In genomic region chr10:37495415-37495814, GRCh38 we compare ENCODE assay signal across 12 cellular contexts.
DNase-seq lines count a peak whose midpoint lies in the region; ATAC-seq, FAIRE-seq and TF ChIP-seq lines count a peak whose summit lies in the region.
"Had no signal": no experiment of that assay in that cellular context is flagged by ENCODE, and none has a peak within 500 bp of the region (broad histone marks: within the 10 kb centered on the region; RNA-seq: fewer than 3 reads in every experiment).

No MANE protein-coding gene starts in this region.

- H3K4me1 ChIP-seq in Loucy (ENCODE audit: insufficient read depth, low read length, poor library complexity, severe bottlenecking), result no peaks in the 10 kb centered on the region
- H3K4me1 ChIP-seq in K562 (replicated peaks in 1 of 2; ENCODE audit: control insufficient read depth in 2 of 2, insufficient read depth in 2 of 2, low read length in 2 of 2), result no peaks in the 10 kb centered on the region
- H3K4me1 ChIP-seq in thyroid gland, result no peaks in the 10 kb centered on the region
- H3K4me1 ChIP-seq: parathyroid adenoma had no signal

- CTCF ChIA-PET in K562 (lab: Yijun Ruan, JAX; ENCODE audit: low intra/inter-chr PET ratio), result no interaction called here

- in situ Hi-C loops in K562 (cut with MboI), result no loop called here

- H3K4me3 Mint-ChIP-seq in neural crest cell, result no peak overlapping the region
- no peak overlapping the region for H3K4me3 Mint-ChIP-seq in stimulated activated effector memory CD8-positive, alpha-beta T cell treated with anti-CD3 and anti-CD28 coated beads, Interleukin-12 subunit alpha, Interleukin-12 subunit beta, amount 100 ng/mL, for 72 hours
- H3K4me3 Mint-ChIP-seq: activated T-helper 1 cell treated with anti-CD3 and anti-CD28 coated beads, Interleukin-12 subunit alpha, Interleukin-12 subunit beta, Interleukin-2, Interleukin-4 antibody, amounts not matched to agents 30 ng/mL and 10 ng/mL and 1 ng/mL, durations not matched to agents 14 hours and 24 hours and 36 hours; dendritic cell treated with granulocyte-macrophage colony-stimulating factor and Interleukin-4, amounts not matched to agents 40 ng/mL and 50 ng/mL, for 4 days; T-helper 1 cell treated with Interleukin-12 subunit alpha and Interleukin-12 subunit beta and Interleukin-4 antibody, amounts not matched to agents 30 μg/mL and 1 μg/mL, for 36 hours had no signal

- H3K9me2 ChIP-seq in Loucy (replicated peaks; ENCODE audit: low read depth, low read length), result no peaks in the 10 kb centered on the region

- no peaks in the 10 kb centered on the region for H3K9me1 ChIP-seq in K562 (ENCODE audit: control insufficient read depth, insufficient read depth, low read length)

- H3K4me2 ChIP-seq in Loucy (ENCODE audit: low read depth, low read length, poor library complexity, severe bottlenecking) (no peak overlapping the region), K562 (ENCODE audit: insufficient read depth, low read length) (no peak overlapping the region)

- no peak for DNase-seq in GM12891 (ENCODE audit: insufficient read length, low spot score)
- no peak for DNase-seq in K562 (ENCODE audit: extremely low read depth in 1 of 4, low spot score in 3 of 4)
- no peak for DNase-seq in neural crest cell (ENCODE audit: low read depth, low spot score)
- no peak for DNase-seq in thyroid gland
- no peak for DNase-seq in stimulated activated effector memory CD8-positive, alpha-beta T cell treated with anti-CD3 and anti-CD28 coated beads, Interleukin-12 subunit alpha, Interleukin-12 subunit beta, amount 100 ng/mL, for 72 hours (ENCODE audit: low spot score in 2 of 2)
- DNase-seq in NCI-H345 treated with DMSO at 0.1 percent for 48 hours (lab: John Stamatoyannopoulos, UW; ENCODE audit: unreplicated experiment), result no peak

- no peaks in the 10 kb centered on the region for H3K4me1 Mint-ChIP-seq in neural crest cell
- H3K4me1 Mint-ChIP-seq in stimulated activated effector memory CD8-positive, alpha-beta T cell treated with anti-CD3 and anti-CD28 coated beads, Interleukin-12 subunit alpha, Interleukin-12 subunit beta, amount 100 ng/mL, for 72 hours, result no peaks in the 10 kb centered on the region

- TF ChIP-seq EP300 in K562 (IDR thresholded peaks at IDR 0.05; ENCODE audit: low read length), result no peak

- peaks cover 3% of the 10 kb centered on the region for H3K36me3 Mint-ChIP-seq in neural crest cell (ENCODE audit: low read depth)
- no peaks in the 10 kb centered on the region for H3K36me3 Mint-ChIP-seq in stimulated activated effector memory CD8-positive, alpha-beta T cell treated with anti-CD3 and anti-CD28 coated beads, Interleukin-12 subunit alpha, Interleukin-12 subunit beta, amount 100 ng/mL, for 72 hours

- H3K4me3 ChIP-seq in Loucy (ENCODE audit: low read length, poor library complexity, severe bottlenecking) (no peak overlapping the region), K562 (no peak overlapping the region), thyroid gland (replicated peaks in 1 of 3) (no peak overlapping the region)

- intact Hi-C loops in K562 (cut with micrococcal nuclease) (loop anchor here (10.0 kb wide), 1 partner anchor 1861 kb away; no protein-coding TSS in a partner anchor), thyroid gland (cut with DNase I) (no loop called here)

- no peaks in the 10 kb centered on the region for H3K9me3 ChIP-seq in Loucy (ENCODE audit: insufficient read depth, low read depth, low read length)
- H3K9me3 ChIP-seq in K562 (replicated peaks; ENCODE audit: control insufficient read depth, insufficient read depth, low read depth, low read length), result no peaks in the 10 kb centered on the region
- H3K9me3 ChIP-seq in thyroid gland, result no peaks in the 10 kb centered on the region

- FAIRE-seq in GM12891 (lab: Jason Lieb, UNC) (no peak), K562 (lab: Jason Lieb, UNC) (no peak)

- no peaks in the 10 kb centered on the region for H3K27me3 ChIP-seq in Loucy (ENCODE audit: insufficient read depth, low read length, poor library complexity, severe bottlenecking)
- H3K27me3 ChIP-seq in K562 (ENCODE audit: control insufficient read depth in 2 of 2, insufficient read depth in 2 of 2, low read length in 2 of 2), result no peaks in the 10 kb centered on the region
- no peaks in the 10 kb centered on the region for H3K27me3 ChIP-seq in thyroid gland

- 0 out of 4 replicates have a peak, but pooled peaks of 1 of the 2 experiments have one; percentile 21 for TF ChIP-seq RAD21 in K562 (CRISPR knock-in tag; conservative IDR thresholded peaks at IDR 0.05 in 1 of 2, IDR thresholded peaks at IDR 0.05 in 1 of 2)

- no peak overlapping the region for H3K27ac Mint-ChIP-seq in neural crest cell (ENCODE audit: unreplicated experiment)
- no peak overlapping the region for H3K27ac Mint-ChIP-seq in stimulated activated effector memory CD8-positive, alpha-beta T cell treated with anti-CD3 and anti-CD28 coated beads, Interleukin-12 subunit alpha, Interleukin-12 subunit beta, amount 100 ng/mL, for 72 hours
- H3K27ac Mint-ChIP-seq: activated T-helper 1 cell treated with anti-CD3 and anti-CD28 coated beads, Interleukin-12 subunit alpha, Interleukin-12 subunit beta, Interleukin-2, Interleukin-4 antibody, amounts not matched to agents 30 ng/mL and 10 ng/mL and 1 ng/mL, durations not matched to agents 14 hours and 24 hours and 36 hours; dendritic cell treated with granulocyte-macrophage colony-stimulating factor and Interleukin-4, amounts not matched to agents 40 ng/mL and 50 ng/mL, for 4 days; T-helper 1 cell treated with Interleukin-12 subunit alpha and Interleukin-12 subunit beta and Interleukin-4 antibody, amounts not matched to agents 30 μg/mL and 1 μg/mL, for 36 hours had no signal

- H2AFZ ChIP-seq in Loucy (ENCODE audit: low read length), result no peak overlapping the region
- H2AFZ ChIP-seq in K562 (ENCODE audit: low read depth, low read length), result no peak overlapping the region
- H2AFZ ChIP-seq: parathyroid adenoma had no signal

- TF ChIP-seq CTCF in Loucy (conservative IDR thresholded peaks at IDR 0.05; ENCODE audit: low read length) (peak; percentile 50), K562 (IDR thresholded peaks at IDR 0.05 in 2 of 3, conservative IDR thresholded peaks at IDR 0.05 in 1 of 3; ENCODE audit: insufficient read depth in 2 of 3, low read depth in 1 of 3, low read length in 3 of 3) (0 out of 6 replicates have a peak, but pooled peaks of 2 of the 3 experiments have one; percentile 15 to 18), neural crest cell (conservative IDR thresholded peaks at IDR 0.05) (peak; percentile 22), thyroid gland (IDR thresholded peaks at IDR 0.05) (peak in 3 of 6 experiments; percentile 31 to 37 (median 36))

- no peaks in the 10 kb centered on the region for H4K20me1 ChIP-seq in Loucy (ENCODE audit: insufficient read depth, low read length, poor library complexity, severe bottlenecking)
- no peaks in the 10 kb centered on the region for H4K20me1 ChIP-seq in K562 (replicated peaks; ENCODE audit: control insufficient read depth, insufficient read depth, low read length)

- no TSS peak for BruUV-seq in K562 (replicated peaks; lab: Mats Ljungman, UMichigan)

- H3K36me3 ChIP-seq in Loucy (ENCODE audit: insufficient read depth, low read length) (no peaks in the 10 kb centered on the region), K562 (ENCODE audit: control insufficient read depth, insufficient read depth, low read length) (no peaks in the 10 kb centered on the region), thyroid gland (no peaks in the 10 kb centered on the region)

- POLR2A ChIA-PET in K562 (lab: Yijun Ruan, JAX), result no interaction called here

- TF ChIP-seq POLR2A in GM12891 (IDR thresholded peaks at IDR 0.05; ENCODE audit: low read depth, low read length) (no peak), K562 (conservative IDR thresholded peaks at IDR 0.05) (no peak), thyroid gland (IDR thresholded peaks at IDR 0.05) (no peak)

- H3K27me3 Mint-ChIP-seq in neural crest cell (ENCODE audit: low read depth), result no peaks in the 10 kb centered on the region
- H3K27me3 Mint-ChIP-seq: dendritic cell treated with granulocyte-macrophage colony-stimulating factor and Interleukin-4, amounts not matched to agents 40 ng/mL and 50 ng/mL, for 4 days had no signal

- H3K9ac ChIP-seq in Loucy (ENCODE audit: low read depth, low read length, poor library complexity, severe bottlenecking) (no peak overlapping the region), K562 (ENCODE audit: insufficient read depth in 1 of 2, low read depth in 2 of 2, low read length in 2 of 2) (no peak overlapping the region)
- H3K9ac ChIP-seq: parathyroid adenoma had no signal

- H3K79me2 ChIP-seq in Loucy (ENCODE audit: insufficient read depth, low read length) (no peaks in the 10 kb centered on the region), K562 (ENCODE audit: control insufficient read depth, insufficient read depth, low read length) (no peaks in the 10 kb centered on the region)
- H3K79me2 ChIP-seq: parathyroid adenoma had no signal

- H3K27ac ChIP-seq in K562 (ENCODE audit: extremely low read depth, low read depth, low read length), result no peak overlapping the region
- no peak overlapping the region for H3K27ac ChIP-seq in thyroid gland
- H3K27ac ChIP-seq: parathyroid adenoma had no signal

- no peaks in the 10 kb centered on the region for H3F3A ChIP-seq in Loucy (ENCODE audit: low read depth)

- no peak for ATAC-seq in K562
- no peak for ATAC-seq in stimulated activated effector memory CD8-positive, alpha-beta T cell treated with anti-CD3 and anti-CD28 coated beads, Interleukin-12 subunit alpha, Interleukin-12 subunit beta, amount 100 ng/mL, for 72 hours
- no peak for ATAC-seq in HG02610 (IDR thresholded peaks at IDR 0.05; ENCODE audit: unreplicated experiment)

- H3K9me3 Mint-ChIP-seq in neural crest cell, result peaks cover 14% of the 10 kb centered on the region
- H3K9me3 Mint-ChIP-seq in stimulated activated effector memory CD8-positive, alpha-beta T cell treated with anti-CD3 and anti-CD28 coated beads, Interleukin-12 subunit alpha, Interleukin-12 subunit beta, amount 100 ng/mL, for 72 hours, result peaks cover 6% of the 10 kb centered on the region
- H3K9me3 Mint-ChIP-seq: dendritic cell treated with granulocyte-macrophage colony-stimulating factor and Interleukin-4, amounts not matched to agents 40 ng/mL and 50 ng/mL, for 4 days had no signal

- WGBS in K562 (ENCODE audit: insufficient coverage, low coverage, missing lambda C conversion rate), result 0% methylated on average over 1 of the region's 1 CpG
- WGBS in thyroid gland, 2 donors, result 61 to 70% methylated on average over 1 of the region's 1 CpG

TF ChIP-seq in GM12891, 5 proteins besides CTCF, POLR2A, EP300 and RAD21:
- TF ChIP-seq POU2F2 (IDR thresholded peaks at IDR 0.05; ENCODE audit: low read depth, low read length) (0 out of 2 replicates have a peak, but pooled peaks have one; percentile 34), POLR2AphosphoS5 (IDR thresholded peaks at IDR 0.05; ENCODE audit: low read depth, low read length) (no peak)

TF ChIP-seq in K562, 482 proteins besides CTCF, POLR2A, EP300 and RAD21 (continues in another document):
- TF ChIP-seq HOXB6 (CRISPR knock-in tag; IDR thresholded peaks at IDR 0.05; ENCODE audit: borderline replicate concordance), result no peak
- TF ChIP-seq PHF20 (IDR thresholded peaks at IDR 0.05; ENCODE audit: partially characterized antibody), result no peak
- TF ChIP-seq MECOM (CRISPR knock-in tag; IDR thresholded peaks at IDR 0.05), result no peak
- no peak for TF ChIP-seq CHD1 (IDR thresholded peaks at IDR 0.05; ENCODE audit: low read length)
- no peak for TF ChIP-seq BDP1 (IDR thresholded peaks at IDR 0.05; ENCODE audit: insufficient read depth, insufficient read length)
